33 cellular contexts compared by ENCODE assay signal in the genomic region with DNA sequence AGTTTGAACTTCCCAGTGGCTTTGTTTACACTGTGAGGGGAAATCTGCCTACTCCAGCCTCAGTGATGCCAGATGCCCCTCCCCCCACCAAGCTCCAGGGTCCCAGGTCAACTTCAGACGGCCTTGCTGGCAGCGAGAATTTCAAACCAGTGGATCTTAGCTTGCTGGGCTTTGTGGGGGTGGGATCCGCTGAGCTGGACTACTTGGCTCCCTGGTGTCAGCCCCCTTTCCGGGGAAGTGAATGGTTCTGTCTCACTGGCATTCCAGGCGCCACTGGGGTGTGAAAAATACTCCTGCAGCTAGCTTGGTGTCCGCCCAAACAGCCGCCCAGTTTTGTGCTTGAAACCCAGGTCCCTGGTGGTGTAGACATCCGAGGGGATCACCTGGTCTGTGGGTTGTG.
"Had no signal": no experiment of that assay in that cellular context is flagged by ENCODE, and none has a peak within 500 bp of the region (broad histone marks: within the 10 kb centered on the region; RNA-seq: fewer than 3 reads in every experiment).

No MANE protein-coding gene starts in this region.

- H3K4me1 Mint-ChIP-seq: activated CD4-positive, alpha-beta memory T cell treated with anti-CD3 and anti-CD28 coated beads, Interleukin-2, amount 10 ng/mL, durations not matched to agents 7 days and 5 days; activated CD4-positive, alpha-beta T cell treated with anti-CD3 and anti-CD28 coated beads, Interleukin-2, amount 10 ng/mL, durations not matched to agents 7 days and 5 days; naive B cell; stimulated activated naive B cell treated with anti-CD40 and anti-IgM and Interleukin-4, amounts not matched to agents 10 μg/mL and 1 μg/mL and 100 μg/mL, for 72 hours; T-helper 17 cell had no signal

- H3K79me2 ChIP-seq: parathyroid adenoma had no signal

- DNase-seq: activated CD4-positive, alpha-beta memory T cell treated with anti-CD3 and anti-CD28 coated beads, Interleukin-2, amount 10 ng/mL, durations not matched to agents 7 days and 5 days; activated CD4-positive, alpha-beta T cell treated with anti-CD3 and anti-CD28 coated beads for 1 hour; activated CD4-positive, alpha-beta T cell treated with anti-CD3 and anti-CD28 coated beads, Interleukin-2, amount 10 ng/mL, durations not matched to agents 7 days and 5 days; activated CD8-positive, alpha-beta memory T cell treated with anti-CD3 and anti-CD28 coated beads, Interleukin-2, amount 50 U/mL, for 48 hours; activated gamma-delta T cell; activated naive CD4-positive, alpha-beta T cell treated with anti-CD3 and anti-CD28 coated beads, Interleukin-2, amount 50 U/mL, for 16 hours; activated T-cell treated with anti-CD3 and anti-CD28 coated beads, Interleukin-2, amount 50 U/mL, for 24 hours; amniotic stem cell; brain microvascular endothelial cell; caudate nucleus; cortex of kidney; esophagus squamous epithelium; glutamatergic neuron; naive B cell; occipital lobe; psoas muscle; stimulated activated CD4-positive, alpha-beta T cell treated with anti-CD3 and anti-CD28 coated beads, Interleukin-15, amount 100 ng/mL, for 24 hours; stimulated activated CD4-positive, alpha-beta T cell treated with anti-CD3 and anti-CD28 coated beads, Interleukin-2, amount 100 ng/mL, for 24 hours; stimulated activated naive B cell treated with anti-CD40 and anti-IgM and Interleukin-4, amounts not matched to agents 10 μg/mL and 1 μg/mL and 100 μg/mL, for 72 hours; stomach; T-helper 17 cell; T1000; thyroid gland; upper lobe of right lung; WERI-Rb-1 had no signal

- H3K27ac ChIP-seq: brain microvascular endothelial cell, epithelial cell of prostate, esophagus squamous epithelium, parathyroid adenoma, psoas muscle, right atrium auricular region, stomach, thyroid gland, upper lobe of right lung, WERI-Rb-1 had no signal

- H3K9ac ChIP-seq: parathyroid adenoma had no signal

- ATAC-seq: left lobe of liver; psoas muscle; stimulated activated naive B cell treated with anti-CD40 and anti-IgM and Interleukin-4, amounts not matched to agents 10 μg/mL and 1 μg/mL and 100 μg/mL, for 72 hours; T-helper 17 cell; upper lobe of right lung had no signal

- H3K9me3 ChIP-seq: esophagus squamous epithelium, psoas muscle, right atrium auricular region, stomach, thyroid gland, upper lobe of right lung had no signal

- H2AFZ ChIP-seq: parathyroid adenoma had no signal

- H3K27me3 ChIP-seq: brain microvascular endothelial cell, right atrium auricular region, stomach, thyroid gland, upper lobe of right lung had no signal

- FAIRE-seq: astrocyte, frontal cortex, keratinocyte had no signal

- H3K36me3 Mint-ChIP-seq: naive B cell; stimulated activated naive B cell treated with anti-CD40 and anti-IgM and Interleukin-4, amounts not matched to agents 10 μg/mL and 1 μg/mL and 100 μg/mL, for 72 hours had no signal

- H3K27ac Mint-ChIP-seq: activated CD4-positive, alpha-beta memory T cell treated with anti-CD3 and anti-CD28 coated beads, Interleukin-2, amount 10 ng/mL, durations not matched to agents 7 days and 5 days; activated CD4-positive, alpha-beta T cell treated with anti-CD3 and anti-CD28 coated beads, Interleukin-2, amount 10 ng/mL, durations not matched to agents 7 days and 5 days; activated T-cell treated with anti-CD3 and anti-CD28 coated beads, Interleukin-2, amount 50 U/mL, for 24 hours; naive B cell; stimulated activated naive B cell treated with anti-CD40 and anti-IgM and Interleukin-4, amounts not matched to agents 10 μg/mL and 1 μg/mL and 100 μg/mL, for 72 hours; T-helper 17 cell had no signal

- H3K9me3 Mint-ChIP-seq: activated CD4-positive, alpha-beta memory T cell treated with anti-CD3 and anti-CD28 coated beads, Interleukin-2, amount 10 ng/mL, durations not matched to agents 7 days and 5 days; activated CD4-positive, alpha-beta T cell treated with anti-CD3 and anti-CD28 coated beads, Interleukin-2, amount 10 ng/mL, durations not matched to agents 7 days and 5 days; activated T-cell treated with anti-CD3 and anti-CD28 coated beads, Interleukin-2, amount 50 U/mL, for 24 hours; naive B cell; stimulated activated naive B cell treated with anti-CD40 and anti-IgM and Interleukin-4, amounts not matched to agents 10 μg/mL and 1 μg/mL and 100 μg/mL, for 72 hours had no signal

- H3K4me1 ChIP-seq: esophagus squamous epithelium, parathyroid adenoma, psoas muscle, right atrium auricular region, thyroid gland, upper lobe of right lung had no signal

- H3K36me3 ChIP-seq: brain microvascular endothelial cell, esophagus squamous epithelium, right atrium auricular region, stomach, thyroid gland, upper lobe of right lung, WERI-Rb-1 had no signal

- H3K4me3 Mint-ChIP-seq: activated CD4-positive, alpha-beta memory T cell treated with anti-CD3 and anti-CD28 coated beads, Interleukin-2, amount 10 ng/mL, durations not matched to agents 7 days and 5 days; activated CD4-positive, alpha-beta T cell treated with anti-CD3 and anti-CD28 coated beads, Interleukin-2, amount 10 ng/mL, durations not matched to agents 7 days and 5 days; activated T-cell treated with anti-CD3 and anti-CD28 coated beads, Interleukin-2, amount 50 U/mL, for 24 hours; naive B cell; stimulated activated naive B cell treated with anti-CD40 and anti-IgM and Interleukin-4, amounts not matched to agents 10 μg/mL and 1 μg/mL and 100 μg/mL, for 72 hours; T-helper 17 cell had no signal

- H3K4me3 ChIP-seq: esophagus squamous epithelium, lung, psoas muscle, right atrium auricular region, stomach, thyroid gland, upper lobe of right lung had no signal
